Comparison of ENCODE assay signal across 17 cellular contexts in the genomic region with DNA sequence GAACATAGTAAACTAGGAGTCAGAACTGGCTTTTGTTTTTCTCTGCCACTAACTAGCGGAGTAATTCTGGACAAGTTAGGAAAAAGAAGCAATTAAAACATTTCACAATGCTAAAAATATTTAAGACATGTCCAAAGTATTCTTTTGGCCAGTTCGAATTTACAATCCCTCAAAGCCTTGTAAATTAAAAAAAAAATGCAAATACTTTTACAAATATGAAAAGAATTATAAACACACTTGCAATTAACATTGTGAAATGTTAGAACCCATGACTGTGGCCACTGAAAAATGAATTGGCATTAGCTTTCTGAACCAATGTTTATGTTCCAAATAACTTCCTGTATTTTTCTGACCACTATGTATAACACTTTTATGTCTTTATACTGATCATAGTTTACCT. TPM values are rescaled to one million over a fixed set of nuclear protein-coding genes. Genes with fewer than 3 reads are reported as not detected.
DNase-seq lines count a peak whose midpoint lies in the region; FAIRE-seq and TF ChIP-seq lines count a peak whose summit lies in the region.
"Had no signal": no experiment of that assay in that cellular context is flagged by ENCODE, and none has a peak within 500 bp of the region (broad histone marks: within the 10 kb centered on the region; RNA-seq: fewer than 3 reads in every experiment).

No MANE protein-coding gene starts in this region.

- no peak for FAIRE-seq in endothelial cell of umbilical vein (lab: Jason Lieb, UNC)
- FAIRE-seq: HTR-8/SVneo had no signal

- POLR2A ChIA-PET in endothelial cell of umbilical vein (lab: Charles Lee): no interaction called here
- POLR2A ChIA-PET in HEK293T (lab: Yijun Ruan, JAX): no interaction called here

- peak overlapping the region; percentile 91 for H3K9ac ChIP-seq in Loucy (ENCODE audit: low read depth, low read length, poor library complexity, severe bottlenecking)
- no peak overlapping the region for H3K9ac ChIP-seq in endothelial cell of umbilical vein (replicated peaks; ENCODE audit: extremely low read depth, insufficient read depth, low read length)
- H3K9ac ChIP-seq in smooth muscle cell (ENCODE audit: low read depth): no peak overlapping the region

- H3K4me2 ChIP-seq in Loucy (ENCODE audit: low read depth, low read length, poor library complexity, severe bottlenecking) (peak overlapping the region; percentile 82), endothelial cell of umbilical vein (ENCODE audit: insufficient read depth, low read length) (peak overlapping the region; percentile 92), smooth muscle cell (peak overlapping the region; percentile 98)

- H3K9me1 ChIP-seq in endothelial cell of umbilical vein (replicated peaks; ENCODE audit: control insufficient read depth, extremely low read depth, insufficient read depth, low read length): no peaks in the 10 kb centered on the region

- no peak for TF ChIP-seq POLR2A in endothelial cell of umbilical vein (IDR thresholded peaks at IDR 0.05; ENCODE audit: low read depth, low read length)

- no peak overlapping the region for H3K27ac ChIP-seq in endothelial cell of umbilical vein (ENCODE audit: insufficient read depth, low read depth, low read length)
- H3K27ac ChIP-seq in smooth muscle cell (ENCODE audit: low read depth): no peak overlapping the region

- H3F3A ChIP-seq in Loucy (ENCODE audit: low read depth): no peaks in the 10 kb centered on the region
- H3F3A ChIP-seq in smooth muscle cell (ENCODE audit: low read depth): no peaks in the 10 kb centered on the region

- peaks cover 29% of the 10 kb centered on the region; the same call in 1 of the 2 replicates for H3K36me3 ChIP-seq in Loucy (ENCODE audit: insufficient read depth, low read length)
- peaks cover 0 to 3% of the 10 kb centered on the region in 2 experiments for H3K36me3 ChIP-seq in endothelial cell of umbilical vein (ENCODE audit: control insufficient read depth in 2 of 2, extremely low read depth in 1 of 2, insufficient read depth in 2 of 2, low read length in 2 of 2)
- peaks cover 25% of the 10 kb centered on the region for H3K36me3 ChIP-seq in smooth muscle cell (ENCODE audit: low read depth)

- CTCF ChIA-PET in endothelial cell of umbilical vein (lab: Charles Lee) (no interaction called here), HEK293T (lab: Yijun Ruan, JAX) (interaction anchor here (0.7 kb wide), 1 partner anchor 1379 kb away, joined by 6 read pairs; no protein-coding TSS in a partner anchor)

- peaks cover 39% of the 10 kb centered on the region for H4K20me1 ChIP-seq in Loucy (ENCODE audit: insufficient read depth, low read length, poor library complexity, severe bottlenecking)
- H4K20me1 ChIP-seq in endothelial cell of umbilical vein (replicated peaks; ENCODE audit: control insufficient read depth, extremely low read depth, insufficient read depth, low read length): no peaks in the 10 kb centered on the region
- H4K20me1 ChIP-seq in smooth muscle cell (ENCODE audit: low read depth): no peaks in the 10 kb centered on the region

- H3K9me3 ChIP-seq in Loucy (ENCODE audit: insufficient read depth, low read depth, low read length) (no peaks in the 10 kb centered on the region), endothelial cell of umbilical vein (replicated peaks; ENCODE audit: control insufficient read depth, insufficient read depth, low read length) (no peaks in the 10 kb centered on the region), smooth muscle cell (replicated peaks; ENCODE audit: low read depth) (no peaks in the 10 kb centered on the region)

- DNase-seq in NOMO-1 treated with DMSO at 0.1 percent for 48 hours (lab: John Stamatoyannopoulos, UW; ENCODE audit: unreplicated experiment): peak; percentile 35
- no peak for DNase-seq in NOMO-1 treated with dmso at 0.1 percent for 144 hours (lab: John Stamatoyannopoulos, UW; ENCODE audit: unreplicated experiment)
- no peak for DNase-seq in endothelial cell of umbilical vein (ENCODE audit: low read depth, low spot score)
- DNase-seq in smooth muscle cell (lab: John Stamatoyannopoulos, UW; ENCODE audit: unreplicated experiment): no peak
- DNase-seq in superior temporal gyrus (ENCODE audit: extremely low spot score): no peak
- no peak for DNase-seq in MV-4-11 (lab: John Stamatoyannopoulos, UW)
- no peak for DNase-seq in HEK293T (ENCODE audit: extremely low spot score)
- DNase-seq: 8988T; activated CD4-positive, alpha-beta T cell treated with anti-CD3 and anti-CD28 coated beads, Interleukin-2, amount 50 U/mL, for 4 hours; activated naive CD8-positive, alpha-beta T cell treated with anti-CD3 and anti-CD28 coated beads, Interleukin-2, amount 50 U/mL, for 24 hours; activated T-cell treated with anti-CD3 and anti-CD28 coated beads, Interleukin-2, amount 50 U/mL, for 72 hours; endodermal cell; left cardiac atrium; NCI-H1092; NCI-H2171 treated with DMSO at 0.1 percent for 48 hours had no signal

- TF ChIP-seq CTCF in Loucy (conservative IDR thresholded peaks at IDR 0.05; ENCODE audit: low read length) (no peak), endothelial cell of umbilical vein (IDR thresholded peaks at IDR 0.05; ENCODE audit: extremely low read depth in 1 of 2, insufficient read depth in 1 of 2, low read depth in 1 of 2, low read length in 2 of 2) (no peak), smooth muscle cell (IDR thresholded peaks at IDR 0.05; ENCODE audit: borderline replicate concordance, insufficient read depth, poor library complexity, severe bottlenecking) (no peak)

- H3K27me3 ChIP-seq in Loucy (ENCODE audit: insufficient read depth, low read length, poor library complexity, severe bottlenecking) (no peaks in the 10 kb centered on the region), endothelial cell of umbilical vein (ENCODE audit: control insufficient read depth in 2 of 2, insufficient read depth in 2 of 2, low read length in 2 of 2) (no peaks in the 10 kb centered on the region), smooth muscle cell (ENCODE audit: low read depth) (no peaks in the 10 kb centered on the region)

- intact Hi-C loops in endothelial cell of umbilical vein (cut with micrococcal nuclease): no loop called here

- H3K4me1 ChIP-seq in Loucy (ENCODE audit: insufficient read depth, low read length, poor library complexity, severe bottlenecking): peaks cover 32% of the 10 kb centered on the region
- peaks cover 28% of the 10 kb centered on the region for H3K4me1 ChIP-seq in endothelial cell of umbilical vein (ENCODE audit: control insufficient read depth, extremely low read depth, insufficient read depth, low read length)
- H3K4me1 ChIP-seq in smooth muscle cell (ENCODE audit: low read depth): peaks cover 21% of the 10 kb centered on the region

- H3K4me3 ChIP-seq in Loucy (ENCODE audit: low read length, poor library complexity, severe bottlenecking) (peak overlapping the region; percentile 97), endothelial cell of umbilical vein (replicated peaks in 1 of 3; ENCODE audit: insufficient read depth in 1 of 3, low read depth in 1 of 3, low read length in 3 of 3) (no peak overlapping the region), smooth muscle cell (no peak overlapping the region)

- H3K9me2 ChIP-seq in Loucy (replicated peaks; ENCODE audit: low read depth, low read length): no peaks in the 10 kb centered on the region

- BruUV-seq in endothelial cell of umbilical vein (replicated peaks; lab: Mats Ljungman, UMichigan): no TSS peak

- H2AFZ ChIP-seq in Loucy (ENCODE audit: low read length): no peak overlapping the region
- H2AFZ ChIP-seq in endothelial cell of umbilical vein (ENCODE audit: low read depth, low read length): no peak overlapping the region
- no peak overlapping the region for H2AFZ ChIP-seq in smooth muscle cell (ENCODE audit: low read depth)

- WGBS in smooth muscle cell (ENCODE audit: low lambda C conversion rate): 90% methylated on average over 2 of the region's 2 CpGs

- dilution Hi-C loops in endothelial cell of umbilical vein (cut with MboI; ENCODE audit: extremely low pct_ligation_motif_present, low sequenced_read_pairs): loop anchor here (25.0 kb wide), 1 partner anchor 426 kb away; no protein-coding TSS in a partner anchor

- H3K79me2 ChIP-seq in Loucy (ENCODE audit: insufficient read depth, low read length) (peaks cover 72% of the 10 kb centered on the region), endothelial cell of umbilical vein (ENCODE audit: control insufficient read depth, insufficient read depth, low read length) (peaks cover 44% of the 10 kb centered on the region), smooth muscle cell (ENCODE audit: low read depth) (peaks cover 49% of the 10 kb centered on the region)

RNA-seq across cellular contexts. Expression of a gene that starts 2.2 kb away (rescaled TPM):
- total RNA-seq in endothelial cell of umbilical vein (22.2 and 25.0 TPM in 2 replicates), smooth muscle cell (14.5 and 33.2 TPM in 2 replicates)
- polyA plus RNA-seq in endothelial cell of umbilical vein (10.7 and 11.7 TPM in 2 replicates), smooth muscle cell (24.1 and 26.4 TPM in 2 replicates)
- 18.4 and 22.3 TPM in 2 replicates for polyA plus RNA-seq in endothelial cell of umbilical vein (2011; cell fraction: cytosol; rRNA removed)
- 19.6 and 20.6 TPM in 2 replicates for polyA plus RNA-seq in endothelial cell of umbilical vein (2011; cell fraction: nucleus; rRNA removed)
- 14.8 and 22.9 TPM in 2 replicates for polyA plus RNA-seq in endothelial cell of umbilical vein (2012)
- 29.1 and 31.6 TPM in 2 replicates for polyA minus RNA-seq in endothelial cell of umbilical vein
- 49.9 TPM for polyA minus RNA-seq in endothelial cell of umbilical vein (2011; cell fraction: cytosol; rRNA and poly(A)+ RNA removed)
- 20.8 and 28.0 TPM in 2 replicates for polyA minus RNA-seq in endothelial cell of umbilical vein (2011; cell fraction: nucleus; rRNA and poly(A)+ RNA removed)

RNA-seq across cellular contexts. Expression of a gene that starts 2.4 kb away (rescaled TPM):
- total RNA-seq in endothelial cell of umbilical vein: 28.4 and 32.2 TPM in 2 replicates
- polyA plus RNA-seq in endothelial cell of umbilical vein: 8.0 and 14.0 TPM in 2 replicates
- 17.2 and 19.1 TPM in 2 replicates for polyA plus RNA-seq in endothelial cell of umbilical vein (2011; cell fraction: cytosol; rRNA removed)
- polyA plus RNA-seq in endothelial cell of umbilical vein (2011; cell fraction: nucleus; rRNA removed): 14.3 and 21.3 TPM in 2 replicates
- 16.9 and 30.0 TPM in 2 replicates for polyA plus RNA-seq in endothelial cell of umbilical vein (2012)
- 7.0 and 8.2 TPM in 2 replicates for polyA minus RNA-seq in endothelial cell of umbilical vein
- 52.4 TPM for polyA minus RNA-seq in endothelial cell of umbilical vein (2011; cell fraction: cytosol; rRNA and poly(A)+ RNA removed)
- polyA minus RNA-seq in endothelial cell of umbilical vein (2011; cell fraction: nucleus; rRNA and poly(A)+ RNA removed): 10.1 and 15.8 TPM in 2 replicates
- total RNA-seq in smooth muscle cell: 38.1 and 39.6 TPM in 2 replicates
- 25.8 and 34.8 TPM in 2 replicates for polyA plus RNA-seq in smooth muscle cell

RNA-seq across cellular contexts. Expression of a gene that starts 16.3 kb away (rescaled TPM):
- total RNA-seq in endothelial cell of umbilical vein: 39.4 and 49.2 TPM in 2 replicates
- 3.1 and 5.3 TPM in 2 replicates for polyA plus RNA-seq in endothelial cell of umbilical vein
- polyA plus RNA-seq in endothelial cell of umbilical vein (2011; cell fraction: cytosol; rRNA removed): 13.2 and 15.5 TPM in 2 replicates
- 10.8 and 18.8 TPM in 2 replicates for polyA plus RNA-seq in endothelial cell of umbilical vein (2011; cell fraction: nucleus; rRNA removed)
- 30.6 and 35.2 TPM in 2 replicates for polyA plus RNA-seq in endothelial cell of umbilical vein (2012)
- polyA minus RNA-seq in endothelial cell of umbilical vein: 8.2 and 9.4 TPM in 2 replicates
- polyA minus RNA-seq in endothelial cell of umbilical vein (2011; cell fraction: cytosol; rRNA and poly(A)+ RNA removed): 37.0 TPM
- 11.8 and 13.6 TPM in 2 replicates for polyA minus RNA-seq in endothelial cell of umbilical vein (2011; cell fraction: nucleus; rRNA and poly(A)+ RNA removed)
- 24.1 and 27.9 TPM in 2 replicates for total RNA-seq in smooth muscle cell
- 21.8 and 29.1 TPM in 2 replicates for polyA plus RNA-seq in smooth muscle cell
